1 cellular context compared by ENCODE assay signal in genomic region chr19:14571695-14572490, GRCh38.
TF ChIP-seq lines count a peak whose summit lies in the region.

NDUFB7 (minus strand) TSS chr19:14572066; CDS start chr19:14572000, 66 bp downstream.

TF ChIP-seq in HepG2, 621 proteins besides CTCF, POLR2A, EP300 and RAD21 (continued from another document):
- TF ChIP-seq ZNF850 (CRISPR knock-in tag; conservative IDR thresholded peaks at IDR 0.05) (no peak), MIER3 (CRISPR knock-in tag; IDR thresholded peaks at IDR 0.05; ENCODE audit: borderline replicate concordance) (peak; percentile 94), NKX3-1 (CRISPR knock-in tag; IDR thresholded peaks at IDR 0.05) (peak; percentile 74; the same call in 1 of the 2 replicates), BRD4 (CRISPR knock-in tag; IDR thresholded peaks at IDR 0.05) (no peak), CCAR2 (optimal IDR thresholded peaks at IDR 0.05; ENCODE audit: low read depth, low read length) (no peak), ZBTB2 (CRISPR knock-in tag; IDR thresholded peaks at IDR 0.05; ENCODE audit: low read depth) (peak; percentile 70), ZSCAN20 (CRISPR knock-in tag; IDR thresholded peaks at IDR 0.05; ENCODE audit: borderline replicate concordance) (peak; percentile 42; the same call in 1 of the 2 replicates), POLR2AphosphoS5 (IDR thresholded peaks at IDR 0.05; ENCODE audit: low read depth, low read length) (peak; percentile 79), ATRX (CRISPR knock-in tag; IDR thresholded peaks at IDR 0.05; ENCODE audit: borderline replicate concordance) (no peak), PAF1 (CRISPR knock-in tag; IDR thresholded peaks at IDR 0.05) (no peak), ZNF776 (CRISPR knock-in tag; IDR thresholded peaks at IDR 0.05) (no peak), ZNF430 (CRISPR knock-in tag; IDR thresholded peaks at IDR 0.05) (0 out of 2 replicates have a peak, but pooled peaks have one; percentile 48), ZFP90 (CRISPR knock-in tag; IDR thresholded peaks at IDR 0.05; ENCODE audit: borderline replicate concordance) (peak; percentile 53; the same call in 1 of the 2 replicates), ZNF121 (CRISPR knock-in tag; IDR thresholded peaks at IDR 0.05) (0 out of 2 replicates have a peak, but pooled peaks have one; percentile 44), ZSCAN12 (CRISPR knock-in tag; IDR thresholded peaks at IDR 0.05) (no peak), NBN (conservative IDR thresholded peaks at IDR 0.05) (no peak), PHF8 (CRISPR knock-in tag; IDR thresholded peaks at IDR 0.05) (peak; percentile 96), ZNF619 (CRISPR knock-in tag; IDR thresholded peaks at IDR 0.05) (peak; percentile 89; the same call in 1 of the 2 replicates), TAF1 (CRISPR knock-in tag; IDR thresholded peaks at IDR 0.05) (peak; percentile 81), ZNF674 (CRISPR knock-in tag; IDR thresholded peaks at IDR 0.05; ENCODE audit: low read depth) (no peak), ZNF484 (CRISPR knock-in tag; IDR thresholded peaks at IDR 0.05; ENCODE audit: borderline replicate concordance, low read depth) (no peak), TCF7 (IDR thresholded peaks at IDR 0.05; ENCODE audit: low read depth) (no peak), ZNF607 (CRISPR knock-in tag; IDR thresholded peaks at IDR 0.05; ENCODE audit: borderline replicate concordance) (peak; percentile 48), PHF21A (CRISPR knock-in tag; IDR thresholded peaks at IDR 0.05) (peak; percentile 57; the same call in 1 of the 2 replicates), RARG (CRISPR knock-in tag; IDR thresholded peaks at IDR 0.05; ENCODE audit: low read depth) (no peak), HOXA5 (CRISPR knock-in tag; IDR thresholded peaks at IDR 0.05) (peak; percentile 86), ZFP62 (CRISPR knock-in tag; IDR thresholded peaks at IDR 0.05) (no peak)
- TF ChIP-seq, protein P1, sequence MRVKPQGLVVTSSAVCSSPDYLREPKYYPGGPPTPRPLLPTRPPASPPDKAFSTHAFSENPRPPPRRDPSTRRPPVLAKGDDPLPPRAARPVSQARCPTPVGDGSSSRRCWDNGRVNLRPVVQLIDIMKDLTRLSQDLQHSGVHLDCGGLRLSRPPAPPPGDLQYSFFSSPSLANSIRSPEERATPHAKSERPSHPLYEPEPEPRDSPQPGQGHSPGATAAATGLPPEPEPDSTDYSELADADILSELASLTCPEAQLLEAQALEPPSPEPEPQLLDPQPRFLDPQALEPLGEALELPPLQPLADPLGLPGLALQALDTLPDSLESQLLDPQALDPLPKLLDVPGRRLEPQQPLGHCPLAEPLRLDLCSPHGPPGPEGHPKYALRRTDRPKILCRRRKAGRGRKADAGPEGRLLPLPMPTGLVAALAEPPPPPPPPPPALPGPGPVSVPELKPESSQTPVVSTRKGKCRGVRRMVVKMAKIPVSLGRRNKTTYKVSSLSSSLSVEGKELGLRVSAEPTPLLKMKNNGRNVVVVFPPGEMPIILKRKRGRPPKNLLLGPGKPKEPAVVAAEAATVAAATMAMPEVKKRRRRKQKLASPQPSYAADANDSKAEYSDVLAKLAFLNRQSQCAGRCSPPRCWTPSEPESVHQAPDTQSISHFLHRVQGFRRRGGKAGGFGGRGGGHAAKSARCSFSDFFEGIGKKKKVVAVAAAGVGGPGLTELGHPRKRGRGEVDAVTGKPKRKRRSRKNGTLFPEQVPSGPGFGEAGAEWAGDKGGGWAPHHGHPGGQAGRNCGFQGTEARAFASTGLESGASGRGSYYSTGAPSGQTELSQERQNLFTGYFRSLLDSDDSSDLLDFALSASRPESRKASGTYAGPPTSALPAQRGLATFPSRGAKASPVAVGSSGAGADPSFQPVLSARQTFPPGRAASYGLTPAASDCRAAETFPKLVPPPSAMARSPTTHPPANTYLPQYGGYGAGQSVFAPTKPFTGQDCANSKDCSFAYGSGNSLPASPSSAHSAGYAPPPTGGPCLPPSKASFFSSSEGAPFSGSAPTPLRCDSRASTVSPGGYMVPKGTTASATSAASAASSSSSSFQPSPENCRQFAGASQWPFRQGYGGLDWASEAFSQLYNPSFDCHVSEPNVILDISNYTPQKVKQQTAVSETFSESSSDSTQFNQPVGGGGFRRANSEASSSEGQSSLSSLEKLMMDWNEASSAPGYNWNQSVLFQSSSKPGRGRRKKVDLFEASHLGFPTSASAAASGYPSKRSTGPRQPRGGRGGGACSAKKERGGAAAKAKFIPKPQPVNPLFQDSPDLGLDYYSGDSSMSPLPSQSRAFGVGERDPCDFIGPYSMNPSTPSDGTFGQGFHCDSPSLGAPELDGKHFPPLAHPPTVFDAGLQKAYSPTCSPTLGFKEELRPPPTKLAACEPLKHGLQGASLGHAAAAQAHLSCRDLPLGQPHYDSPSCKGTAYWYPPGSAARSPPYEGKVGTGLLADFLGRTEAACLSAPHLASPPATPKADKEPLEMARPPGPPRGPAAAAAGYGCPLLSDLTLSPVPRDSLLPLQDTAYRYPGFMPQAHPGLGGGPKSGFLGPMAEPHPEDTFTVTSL (CRISPR knock-in tag; IDR thresholded peaks at IDR 0.05; ENCODE audit: borderline replicate concordance), result no peak
- TF ChIP-seq, protein P2, sequence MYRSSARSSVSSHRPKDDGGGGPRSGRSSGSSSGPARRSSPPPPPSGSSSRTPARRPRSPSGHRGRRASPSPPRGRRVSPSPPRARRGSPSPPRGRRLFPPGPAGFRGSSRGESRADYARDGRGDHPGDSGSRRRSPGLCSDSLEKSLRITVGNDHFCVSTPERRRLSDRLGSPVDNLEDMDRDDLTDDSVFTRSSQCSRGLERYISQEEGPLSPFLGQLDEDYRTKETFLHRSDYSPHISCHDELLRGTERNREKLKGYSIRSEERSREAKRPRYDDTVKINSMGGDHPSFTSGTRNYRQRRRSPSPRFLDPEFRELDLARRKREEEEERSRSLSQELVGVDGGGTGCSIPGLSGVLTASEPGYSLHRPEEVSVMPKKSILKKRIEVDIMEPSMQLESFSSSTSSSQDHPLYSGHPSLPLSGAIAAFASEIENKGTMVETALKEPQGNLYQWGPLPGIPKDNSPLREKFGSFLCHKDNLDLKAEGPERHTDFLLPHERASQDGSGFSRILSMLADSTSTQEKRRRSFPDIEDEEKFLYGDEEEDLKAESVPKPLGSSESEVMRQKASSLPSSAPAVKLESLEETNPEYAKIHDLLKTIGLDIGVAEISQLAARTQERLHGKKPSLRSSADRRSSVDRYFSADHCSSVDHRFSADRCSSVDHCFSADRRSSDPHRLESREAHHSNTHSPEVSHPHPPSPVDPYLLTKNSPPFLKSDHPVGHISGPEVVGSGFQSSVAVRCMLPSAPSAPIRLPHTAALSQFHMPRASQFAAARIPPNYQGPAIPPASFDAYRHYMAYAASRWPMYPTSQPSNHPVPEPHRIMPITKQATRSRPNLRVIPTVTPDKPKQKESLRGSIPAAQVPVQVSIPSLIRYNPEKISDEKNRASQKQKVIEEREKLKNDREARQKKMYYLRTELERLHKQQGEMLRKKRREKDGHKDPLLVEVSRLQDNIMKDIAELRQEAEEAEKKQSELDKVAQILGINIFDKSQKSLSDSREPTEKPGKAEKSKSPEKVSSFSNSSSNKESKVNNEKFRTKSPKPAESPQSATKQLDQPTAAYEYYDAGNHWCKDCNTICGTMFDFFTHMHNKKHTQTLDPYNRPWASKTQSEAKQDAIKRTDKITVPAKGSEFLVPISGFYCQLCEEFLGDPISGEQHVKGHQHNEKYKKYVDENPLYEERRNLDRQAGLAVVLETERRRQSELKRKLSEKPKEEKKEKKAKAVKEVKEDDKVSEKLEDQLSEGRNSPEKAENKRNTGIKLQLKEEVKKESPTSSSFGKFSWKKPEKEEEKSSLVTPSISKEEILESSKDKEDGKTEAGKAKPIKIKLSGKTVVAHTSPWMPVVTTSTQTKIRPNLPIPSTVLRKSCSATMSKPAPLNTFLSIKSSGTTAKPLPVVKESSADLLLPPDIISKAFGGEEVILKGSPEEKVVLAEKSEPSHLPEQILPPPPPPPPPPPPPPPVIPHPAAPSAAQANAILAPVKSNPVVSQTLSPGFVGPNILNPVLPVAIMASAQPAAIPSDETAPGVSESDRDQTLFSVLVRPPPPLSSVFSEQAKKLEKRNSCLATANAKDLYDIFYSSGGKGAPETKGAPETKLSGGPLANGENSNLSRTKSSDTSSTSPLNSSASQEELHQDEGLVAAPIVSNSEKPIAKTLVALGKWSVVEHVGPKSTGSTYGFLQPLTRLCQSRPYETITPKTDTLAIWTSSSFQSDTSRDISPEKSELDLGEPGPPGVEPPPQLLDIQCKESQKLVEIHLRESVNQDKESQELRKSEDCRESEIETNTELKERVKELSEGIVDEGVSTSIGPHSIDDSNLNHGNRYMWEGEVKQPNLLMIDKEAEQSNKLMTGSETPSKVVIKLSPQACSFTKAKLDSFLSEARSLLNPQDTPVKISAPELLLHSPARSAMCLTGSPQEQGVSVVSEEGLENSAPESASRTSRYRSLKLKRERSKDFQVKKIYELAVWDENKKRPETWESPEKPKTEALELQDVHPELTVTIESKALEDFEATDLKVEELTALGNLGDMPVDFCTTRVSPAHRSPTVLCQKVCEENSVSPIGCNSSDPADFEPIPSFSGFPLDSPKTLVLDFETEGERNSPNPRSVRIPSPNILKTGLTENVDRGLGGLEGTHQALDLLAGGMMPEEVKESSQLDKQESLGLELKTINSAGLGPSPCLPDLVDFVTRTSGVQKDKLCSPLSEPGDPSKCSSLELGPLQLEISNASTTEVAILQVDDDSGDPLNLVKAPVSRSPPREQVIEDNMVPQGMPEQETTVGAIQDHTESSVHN (CRISPR knock-in tag; IDR thresholded peaks at IDR 0.05), result peak; percentile 94
- TF ChIP-seq, protein P3, sequence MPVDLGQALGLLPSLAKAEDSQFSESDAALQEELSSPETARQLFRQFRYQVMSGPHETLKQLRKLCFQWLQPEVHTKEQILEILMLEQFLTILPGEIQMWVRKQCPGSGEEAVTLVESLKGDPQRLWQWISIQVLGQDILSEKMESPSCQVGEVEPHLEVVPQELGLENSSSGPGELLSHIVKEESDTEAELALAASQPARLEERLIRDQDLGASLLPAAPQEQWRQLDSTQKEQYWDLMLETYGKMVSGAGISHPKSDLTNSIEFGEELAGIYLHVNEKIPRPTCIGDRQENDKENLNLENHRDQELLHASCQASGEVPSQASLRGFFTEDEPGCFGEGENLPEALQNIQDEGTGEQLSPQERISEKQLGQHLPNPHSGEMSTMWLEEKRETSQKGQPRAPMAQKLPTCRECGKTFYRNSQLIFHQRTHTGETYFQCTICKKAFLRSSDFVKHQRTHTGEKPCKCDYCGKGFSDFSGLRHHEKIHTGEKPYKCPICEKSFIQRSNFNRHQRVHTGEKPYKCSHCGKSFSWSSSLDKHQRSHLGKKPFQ (CRISPR knock-in tag; IDR thresholded peaks at IDR 0.05; ENCODE audit: insufficient replicate concordance), result peak; percentile 80
- TF ChIP-seq, protein P4, sequence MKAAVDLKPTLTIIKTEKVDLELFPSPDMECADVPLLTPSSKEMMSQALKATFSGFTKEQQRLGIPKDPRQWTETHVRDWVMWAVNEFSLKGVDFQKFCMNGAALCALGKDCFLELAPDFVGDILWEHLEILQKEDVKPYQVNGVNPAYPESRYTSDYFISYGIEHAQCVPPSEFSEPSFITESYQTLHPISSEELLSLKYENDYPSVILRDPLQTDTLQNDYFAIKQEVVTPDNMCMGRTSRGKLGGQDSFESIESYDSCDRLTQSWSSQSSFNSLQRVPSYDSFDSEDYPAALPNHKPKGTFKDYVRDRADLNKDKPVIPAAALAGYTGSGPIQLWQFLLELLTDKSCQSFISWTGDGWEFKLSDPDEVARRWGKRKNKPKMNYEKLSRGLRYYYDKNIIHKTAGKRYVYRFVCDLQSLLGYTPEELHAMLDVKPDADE (CRISPR knock-in tag; IDR thresholded peaks at IDR 0.05), result no peak
- TF ChIP-seq, protein P5, sequence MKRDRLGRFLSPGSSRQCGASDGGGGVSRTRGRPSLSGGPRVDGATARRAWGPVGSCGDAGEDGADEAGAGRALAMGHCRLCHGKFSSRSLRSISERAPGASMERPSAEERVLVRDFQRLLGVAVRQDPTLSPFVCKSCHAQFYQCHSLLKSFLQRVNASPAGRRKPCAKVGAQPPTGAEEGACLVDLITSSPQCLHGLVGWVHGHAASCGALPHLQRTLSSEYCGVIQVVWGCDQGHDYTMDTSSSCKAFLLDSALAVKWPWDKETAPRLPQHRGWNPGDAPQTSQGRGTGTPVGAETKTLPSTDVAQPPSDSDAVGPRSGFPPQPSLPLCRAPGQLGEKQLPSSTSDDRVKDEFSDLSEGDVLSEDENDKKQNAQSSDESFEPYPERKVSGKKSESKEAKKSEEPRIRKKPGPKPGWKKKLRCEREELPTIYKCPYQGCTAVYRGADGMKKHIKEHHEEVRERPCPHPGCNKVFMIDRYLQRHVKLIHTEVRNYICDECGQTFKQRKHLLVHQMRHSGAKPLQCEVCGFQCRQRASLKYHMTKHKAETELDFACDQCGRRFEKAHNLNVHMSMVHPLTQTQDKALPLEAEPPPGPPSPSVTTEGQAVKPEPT (CRISPR knock-in tag; IDR thresholded peaks at IDR 0.05; ENCODE audit: low read depth), result no peak
